18 cellular contexts compared by ENCODE assay signal in genomic region chr4:48912349-48912748, GRCh38. TPM values are rescaled to one million over a fixed set of nuclear protein-coding genes. Genes with fewer than 3 reads are reported as not detected.
DNase-seq lines count a peak whose midpoint lies in the region; ATAC-seq, FAIRE-seq and TF ChIP-seq lines count a peak whose summit lies in the region.
"Had no signal": no experiment of that assay in that cellular context is flagged by ENCODE, and none has a peak within 500 bp of the region (broad histone marks: within the 10 kb centered on the region; RNA-seq: fewer than 3 reads in every experiment).

No MANE protein-coding gene starts in this region.

- no peaks in the 10 kb centered on the region for H3F3A ChIP-seq in PC-3 (ENCODE audit: low read length, unreplicated experiment)

- H2AFZ ChIP-seq in PC-3 (ENCODE audit: low read length) = no peak overlapping the region

- H3K4me3 ChIP-seq in PC-3 (ENCODE audit: low read length) (no peak overlapping the region), bronchial epithelial cell (ENCODE audit: low read depth, low read length) (no peak overlapping the region)

- no peaks in the 10 kb centered on the region for H3K36me3 Mint-ChIP-seq in HFFc6 (ENCODE audit: low read depth)
- H3K36me3 Mint-ChIP-seq: CD14-positive monocyte; CD8-positive, alpha-beta T cell; IgD-negative memory B cell had no signal

- no peaks in the 10 kb centered on the region for H3K9me3 Mint-ChIP-seq in HFFc6
- H3K9me3 Mint-ChIP-seq: CD8-positive, alpha-beta T cell had no signal

- POLR2A ChIA-PET in PC-3 (lab: Charles Lee; ENCODE audit: unreplicated experiment) = no interaction called here

- no peak for ATAC-seq in PC-3
- no peak for ATAC-seq in foreskin keratinocyte
- ATAC-seq in GM18505 (IDR thresholded peaks at IDR 0.05; ENCODE audit: unreplicated experiment) = no peak
- ATAC-seq: CD8-positive, alpha-beta T cell had no signal

- peaks cover 8% of the 10 kb centered on the region; the same call in 1 of the 2 replicates for H3K27me3 Mint-ChIP-seq in HFFc6 (ENCODE audit: insufficient read depth)
- H3K27me3 Mint-ChIP-seq: IgD-negative memory B cell had no signal

- H3K36me3 ChIP-seq in PC-3 (ENCODE audit: low read depth, low read length) = no peaks in the 10 kb centered on the region
- H3K36me3 ChIP-seq in bronchial epithelial cell (ENCODE audit: control insufficient read depth, insufficient read depth, low read length) = no peaks in the 10 kb centered on the region

- no peaks in the 10 kb centered on the region for H4K20me1 ChIP-seq in PC-3 (ENCODE audit: low read length)

- H3K79me2 ChIP-seq in PC-3 (ENCODE audit: low read length) = no peaks in the 10 kb centered on the region

- H3K4me1 ChIP-seq in PC-3 (ENCODE audit: insufficient read depth, low read length) (peaks cover 33% of the 10 kb centered on the region), foreskin keratinocyte (peaks cover 38% of the 10 kb centered on the region)

- DNase-seq in HFFc6 (no peak), PC-3 (no peak), bronchial epithelial cell (ENCODE audit: low read depth) (peak; percentile 76), foreskin keratinocyte (peak in 1 of 2 donors; percentile 55), activated T-cell treated with anti-CD3 and anti-CD28 coated beads for 4 hours (no peak), HTR-8/SVneo (ENCODE audit: insufficient read length, low spot score) (no peak)
- DNase-seq: CD8-positive, alpha-beta T cell; COR-L47; DMS153; DMS79 treated with DMSO at 0.1 percent for 48 hours; EL; GDM1 had no signal

- H3K27ac ChIP-seq in PC-3 (ENCODE audit: low read length) (peak overlapping the region; percentile 82; the same call in 1 of the 2 replicates), foreskin keratinocyte (peak overlapping the region; percentile 72)

- no peak overlapping the region for H3K9ac ChIP-seq in PC-3 (ENCODE audit: low read length)

- H3K4me2 ChIP-seq in PC-3 (ENCODE audit: low read length) = no peak overlapping the region

- no peaks in the 10 kb centered on the region for H3K9me2 ChIP-seq in PC-3 (replicated peaks; ENCODE audit: low read length)

- H3K9me3 ChIP-seq in PC-3 (ENCODE audit: low read length) = no peaks in the 10 kb centered on the region

- CTCF ChIA-PET in PC-3 (lab: Charles Lee) = no interaction called here

- TF ChIP-seq CTCF in HFFc6 (IDR thresholded peaks at IDR 0.05) (no peak), PC-3 (conservative IDR thresholded peaks at IDR 0.05; ENCODE audit: low read depth, low read length) (no peak), bronchial epithelial cell (IDR thresholded peaks at IDR 0.05; ENCODE audit: insufficient read depth, low read length, severe bottlenecking) (no peak), foreskin keratinocyte (conservative IDR thresholded peaks at IDR 0.05) (no peak)

- intact Hi-C loops in PC-3 (cut with micrococcal nuclease) = no loop called here

- no TSS peak for BruUV-seq in PC-3 (replicated peaks; lab: Mats Ljungman, UMichigan)

- no peak for TF ChIP-seq POLR2A in GM18505 (IDR thresholded peaks at IDR 0.05; ENCODE audit: borderline replicate concordance, extremely low read depth, insufficient read depth, insufficient read length)

- FAIRE-seq in bronchial epithelial cell (lab: Jason Lieb, UNC) = no peak
- FAIRE-seq in HTR-8/SVneo (lab: Jason Lieb, UNC) = no peak
- FAIRE-seq: A204.1, D721Med, GM12892 had no signal

- peak overlapping the region; percentile 62 for H3K27ac Mint-ChIP-seq in HFFc6
- H3K27ac Mint-ChIP-seq: CD14-positive monocyte; CD8-positive, alpha-beta T cell had no signal

- peaks cover 42% of the 10 kb centered on the region for H3K4me1 Mint-ChIP-seq in HFFc6 (ENCODE audit: low read depth)
- H3K4me1 Mint-ChIP-seq: CD14-positive monocyte had no signal

- no peak overlapping the region for H3K4me3 Mint-ChIP-seq in HFFc6
- H3K4me3 Mint-ChIP-seq: CD14-positive monocyte; CD8-positive, alpha-beta T cell; IgD-negative memory B cell had no signal

- H3K27me3 ChIP-seq in PC-3 (ENCODE audit: low read length) (no peaks in the 10 kb centered on the region), bronchial epithelial cell (ENCODE audit: control insufficient read depth, insufficient read depth, low read length) (no peaks in the 10 kb centered on the region), foreskin keratinocyte (no peaks in the 10 kb centered on the region)

RNA-seq across cellular contexts. Expression of gene OCIAD2, which starts 5.8 kb away (rescaled TPM):
- total RNA-seq in HFFc6 (2021; fragmentation: NEBNext Ultra II Directional; extraction: Animal tissue kit (Norgen Biotek cat#: 25700)) = 10 to 100 TPM in 1 of 6 experiments, 1 to 10 TPM in 5; 1.0 to 17.3 (median 2.3) TPM
- total RNA-seq in PC-3 (2014; rRNA removed) (169 and 255 TPM in 2 replicates), bronchial epithelial cell (162 and 415 TPM in 2 replicates), foreskin keratinocyte (182 and 231 TPM in 2 replicates)
- polyA plus RNA-seq in foreskin keratinocyte = 346 and 453 TPM in 2 replicates
